Comparison of ENCODE assay signal across 11 cellular contexts in genomic region chr11:64409707-64410395, GRCh38. TPM values are rescaled to one million over a fixed set of nuclear protein-coding genes. Genes with fewer than 3 reads are reported as not detected.
DNase-seq lines count a peak whose midpoint lies in the region; ATAC-seq and TF ChIP-seq lines count a peak whose summit lies in the region.
"Had no signal": no experiment of that assay in that cellular context is flagged by ENCODE, and none has a peak within 500 bp of the region (broad histone marks: within the 10 kb centered on the region; RNA-seq: fewer than 3 reads in every experiment).

No MANE protein-coding gene starts in this region.

- TF ChIP-seq CTCF in HEK293 (tag by site-specific recombination; IDR thresholded peaks at IDR 0.05) (no peak), mucosa of descending colon (IDR thresholded peaks at IDR 0.05) (no peak), suprapubic skin (IDR thresholded peaks at IDR 0.05) (no peak)

- CTCF ChIA-PET in HEK293 (lab: Yijun Ruan, JAX): interaction anchor here (0.6 to 1.1 kb wide), 4 partner anchors 37 to 503 kb away, joined by 3 read pairs; no protein-coding TSS in a partner anchor

- H3K27me3 ChIP-seq in suprapubic skin: peaks cover 4% of the 10 kb centered on the region
- H3K27me3 ChIP-seq: pancreas, tibial nerve had no signal

- 48% methylated on average over 16 of the region's 16 CpGs for WGBS in suprapubic skin

- POLR2A ChIA-PET in HEK293 (lab: Yijun Ruan, JAX): interaction anchor here (0.6 kb wide), 1 partner anchor 516 kb away, joined by 7 read pairs; no protein-coding TSS in a partner anchor

- no peak overlapping the region for H3K27ac ChIP-seq in HEK293 (ENCODE audit: extremely low read depth, low read depth, low read length)
- no peak overlapping the region for H3K27ac ChIP-seq in suprapubic skin
- H3K27ac ChIP-seq: pancreas, tibial nerve had no signal

- H3K4me1 ChIP-seq in HEK293 (ENCODE audit: control insufficient read depth, insufficient read depth, low read length) (no peaks in the 10 kb centered on the region), mucosa of descending colon (ENCODE audit: low read depth) (no peaks in the 10 kb centered on the region), suprapubic skin (peaks cover 9% of the 10 kb centered on the region)
- H3K4me1 ChIP-seq: pancreas, tibial nerve had no signal

- intact Hi-C loops in mucosa of descending colon (cut with DNase I, micrococcal nuclease): no loop called here

- TF ChIP-seq POLR2A in suprapubic skin (IDR thresholded peaks at IDR 0.05): no peak

- TF ChIP-seq EP300 in suprapubic skin (IDR thresholded peaks at IDR 0.05): no peak

- H3K36me3 ChIP-seq in HEK293 (ENCODE audit: control insufficient read depth in 2 of 2, insufficient read depth in 1 of 2, low read length in 2 of 2) (no peaks in the 10 kb centered on the region), mucosa of descending colon (ENCODE audit: low read depth) (no peaks in the 10 kb centered on the region), suprapubic skin (no peaks in the 10 kb centered on the region)
- H3K36me3 ChIP-seq: pancreas, tibial nerve had no signal

- no peak overlapping the region for H3K4me3 ChIP-seq in HEK293 (ENCODE audit: low read depth, low read length)
- H3K4me3 ChIP-seq in mucosa of descending colon: no peak overlapping the region
- no peak overlapping the region for H3K4me3 ChIP-seq in suprapubic skin
- H3K4me3 ChIP-seq: pancreas, tibial nerve had no signal

- ATAC-seq in mucosa of descending colon: peak; percentile 28
- no peak for ATAC-seq in GM19023 (IDR thresholded peaks at IDR 0.05; ENCODE audit: unreplicated experiment)

- no peaks in the 10 kb centered on the region for H3K9me3 ChIP-seq in HEK293 (ENCODE audit: control insufficient read depth, insufficient read depth, low read depth, low read length)
- no peaks in the 10 kb centered on the region for H3K9me3 ChIP-seq in mucosa of descending colon
- no peaks in the 10 kb centered on the region for H3K9me3 ChIP-seq in suprapubic skin
- H3K9me3 ChIP-seq: pancreas, tibial nerve had no signal

- DNase-seq in A172 (ENCODE audit: low spot score) (peak; percentile 45), amniotic epithelial cell (ENCODE audit: low read depth) (peak; percentile 61), mucosa of descending colon (peak in 1 of 3 donors; percentile 27), SHP77 treated with DMSO at 0.1 percent for 48 hours (lab: John Stamatoyannopoulos, UW) (no peak), suprapubic skin (ENCODE audit: low spot score in 2 of 2) (no peak)
- no peak for DNase-seq in activated T-cell treated with anti-CD3 and anti-CD28 coated beads, Interleukin-2, amount 50 U/mL, for 1 hour
- DNase-seq: cortex of kidney, pancreas had no signal

TF ChIP-seq in HEK293, 187 proteins besides CTCF, POLR2A, EP300 and RAD21 (continues in another document):
- TF ChIP-seq ZFP3 (tag by site-specific recombination; IDR thresholded peaks at IDR 0.05; ENCODE audit: low read depth): no peak
- no peak for TF ChIP-seq KLF8 (tag by site-specific recombination; IDR thresholded peaks at IDR 0.05)
- TF ChIP-seq ZNF529 (tag by site-specific recombination; IDR thresholded peaks at IDR 0.05; ENCODE audit: insufficient replicate concordance): no peak
- TF ChIP-seq EGR2 (tag by site-specific recombination; IDR thresholded peaks at IDR 0.05; ENCODE audit: low read depth): peak; percentile 30; the same call in 1 of the 2 replicates
- no peak for TF ChIP-seq MEIS1 (CRISPR knock-in tag; IDR thresholded peaks at IDR 0.05; ENCODE audit: borderline replicate concordance)
- no peak for TF ChIP-seq ZFP37 (tag by site-specific recombination; IDR thresholded peaks at IDR 0.05)
- TF ChIP-seq PRDM1 (tag by site-specific recombination; IDR thresholded peaks at IDR 0.05): no peak
- no peak for TF ChIP-seq ZNF112 (tag by site-specific recombination; IDR thresholded peaks at IDR 0.05)
- TF ChIP-seq PRDM6 (tag by site-specific recombination; IDR thresholded peaks at IDR 0.05): peak; percentile 67
- TF ChIP-seq KLF17 (tag by site-specific recombination; IDR thresholded peaks at IDR 0.05): 0 out of 2 replicates have a peak, but pooled peaks have one; percentile 9
- no peak for TF ChIP-seq YY1 (tag by site-specific recombination; IDR thresholded peaks at IDR 0.05)
- TF ChIP-seq ZBTB11 (tag by site-specific recombination; conservative IDR thresholded peaks at IDR 0.05; ENCODE audit: low read depth): no peak
- no peak for TF ChIP-seq KLF9 (tag by site-specific recombination; IDR thresholded peaks at IDR 0.05; ENCODE audit: low read depth)
- TF ChIP-seq FEZF1 (tag by site-specific recombination; IDR thresholded peaks at IDR 0.05): peak; percentile 68; the same call in 1 of the 2 replicates
- no peak for TF ChIP-seq ZBTB21 (tag by site-specific recombination; IDR thresholded peaks at IDR 0.05)
- TF ChIP-seq ZNF18 (tag by site-specific recombination; IDR thresholded peaks at IDR 0.05): 0 out of 2 replicates have a peak, but pooled peaks have one; percentile 14
- no peak for TF ChIP-seq ZNF302 (tag by site-specific recombination; IDR thresholded peaks at IDR 0.05; ENCODE audit: low read depth)
- TF ChIP-seq ZBTB7A (tag by site-specific recombination; IDR thresholded peaks at IDR 0.05; ENCODE audit: low read depth): no peak
- no peak for TF ChIP-seq ZNF214 (tag by site-specific recombination; IDR thresholded peaks at IDR 0.05; ENCODE audit: borderline replicate concordance)
- TF ChIP-seq ZNF248 (tag by site-specific recombination; IDR thresholded peaks at IDR 0.05): no peak
- no peak for TF ChIP-seq ZNF184 (tag by site-specific recombination; IDR thresholded peaks at IDR 0.05)
- no peak for TF ChIP-seq SP2 (tag by site-specific recombination; IDR thresholded peaks at IDR 0.05)
- TF ChIP-seq ZNF654 (tag by site-specific recombination; IDR thresholded peaks at IDR 0.05; ENCODE audit: low read depth): no peak

RNA-seq across cellular contexts. Expression of gene RPS6KA4, which starts 50.9 kb away (rescaled TPM):
- 77.4 and 78.2 TPM in 2 replicates for total RNA-seq in A172 (2014; rRNA removed; shearing (Covaris generic))
- total RNA-seq in mucosa of descending colon (10 to 100 TPM; 33.6 to 39.8 (median 36.5) TPM), suprapubic skin (10 to 100 TPM; 29.4 to 46.0 (median 39.6) TPM)

Comparison
In these comparisons a context has a peak if more than half of its experiments do, and no peak if none do; other contexts are left out.
1. DNase-seq: peak in A172 (single experiment) and amniotic epithelial cell (single experiment); none in SHP77 treated with DMSO at 0.1 percent for 48 hours (single experiment), suprapubic skin (0 of 2) and activated T-cell treated with anti-CD3 and anti-CD28 coated beads, Interleukin-2, amount 50 U/mL, for 1 hour (single experiment).